ENCODE assay signal across 20 cellular contexts in the genomic region with DNA sequence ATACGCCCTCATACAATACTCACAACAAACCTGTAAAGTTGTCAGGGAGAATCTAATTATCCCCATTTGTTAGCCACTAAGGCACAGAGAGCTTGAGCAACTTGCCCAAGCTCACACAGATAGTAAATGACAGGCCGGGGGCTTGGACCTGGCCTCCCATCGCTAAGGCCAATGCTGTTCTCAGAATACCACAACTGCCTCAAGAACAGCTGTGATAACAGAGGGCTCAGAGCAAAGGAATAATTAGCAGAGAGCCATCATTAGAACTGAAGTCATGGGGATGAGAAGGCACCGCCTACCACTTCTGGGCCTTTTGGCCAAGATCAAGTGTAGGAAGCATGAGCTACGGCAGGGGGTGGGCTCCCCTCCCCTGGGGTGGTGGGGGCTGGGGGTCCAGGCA.
"Had no signal": no experiment of that assay in that cellular context is flagged by ENCODE, and none has a peak within 500 bp of the region (broad histone marks: within the 10 kb centered on the region; RNA-seq: fewer than 3 reads in every experiment).

No MANE protein-coding gene starts in this region.

- H3K27me3 ChIP-seq: brain microvascular endothelial cell had no signal

- H3K36me3 ChIP-seq: brain microvascular endothelial cell had no signal

- ATAC-seq: activated T-cell treated with anti-CD3 and anti-CD28 coated beads, Interleukin-2, amount 50 U/mL, for 4 hours had no signal

- H3K4me3 ChIP-seq: SK-N-MC had no signal

- H3K27ac ChIP-seq: brain microvascular endothelial cell, SK-N-MC, VCaP had no signal

- DNase-seq: activated CD4-positive, alpha-beta memory T cell treated with anti-CD3 and anti-CD28 coated beads for 36 hours; activated CD4-positive, alpha-beta T cell treated with anti-CD3 and anti-CD28 coated beads, Interleukin-2, amount 10 ng/mL, durations not matched to agents 7 days and 5 days; activated CD4-positive, CD25-positive, alpha-beta regulatory T cell; activated CD8-positive, alpha-beta memory T cell treated with anti-CD3 and anti-CD28 coated beads for 24 hours; activated effector memory CD4-positive, alpha-beta T cell treated with anti-CD3 and anti-CD28 coated beads, Interleukin-2, amount 50 U/mL, for 16 hours; activated naive CD4-positive, alpha-beta T cell treated with Interleukin-2 at 50 U/mL for 16 hours; activated T-cell treated with anti-CD3 and anti-CD28 coated beads, Interleukin-2, amount 50 U/mL, for 4 hours; amygdala; brain microvascular endothelial cell; NCI-H1694; NCI-H2029; NCI-H2107; NCI-H2171 treated with DMSO at 0.1 percent for 48 hours; NCI-H226; NCI-H526; NCI-H82; SIG-M5; T-helper 1 cell had no signal
